ENCODE assay signal across 8 cellular contexts in the genomic region with DNA sequence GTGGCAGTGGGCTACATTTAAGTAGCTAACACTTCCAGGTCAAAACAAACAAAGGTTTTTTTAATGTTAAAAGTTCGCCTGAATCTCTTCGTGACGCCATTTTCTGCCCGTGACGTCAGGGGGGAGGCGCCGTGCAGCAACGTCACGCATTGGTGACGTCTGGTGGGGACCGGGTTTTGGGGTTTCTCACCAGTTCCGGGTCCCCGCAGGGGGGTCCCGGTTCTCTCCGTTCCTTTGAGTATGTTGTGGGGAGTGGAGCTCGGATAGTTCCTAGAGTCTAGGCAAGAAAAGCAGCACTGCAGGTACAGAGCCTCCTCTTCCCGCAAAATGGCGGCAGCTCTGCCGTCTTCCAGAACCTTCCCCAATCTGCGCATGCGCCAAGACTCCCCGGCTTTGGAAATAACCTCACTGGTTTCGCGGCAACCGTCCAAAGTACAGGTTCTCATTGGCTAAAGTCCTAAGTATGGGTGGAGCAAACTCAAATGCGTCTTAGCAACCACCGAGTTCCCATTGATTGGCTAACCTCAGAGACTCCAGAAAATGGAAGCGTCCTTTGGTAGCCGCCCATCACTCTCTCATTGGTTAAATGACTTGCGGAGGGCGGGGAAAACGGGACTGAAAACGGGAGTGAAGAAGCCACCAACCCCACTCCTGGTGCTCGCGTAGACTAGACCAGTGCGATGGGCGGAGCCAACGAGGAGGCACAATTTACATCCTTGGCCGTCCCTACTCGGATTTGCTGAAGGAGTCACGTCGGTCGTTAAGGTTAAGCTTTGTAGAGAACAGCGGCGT. TPM values are rescaled to one million over a fixed set of nuclear protein-coding genes. Genes with fewer than 3 reads are reported as not detected.
DNase-seq lines count a peak whose midpoint lies in the region; ATAC-seq, FAIRE-seq and TF ChIP-seq lines count a peak whose summit lies in the region.

A gene (minus strand): TSS at position 341 of the 792 bp plus-strand sequence.

- H3K4me3 Mint-ChIP-seq in chondrocyte (ENCODE audit: unreplicated experiment): peak within 1 kb of the TSS; percentile 97

- no peaks in the 10 kb centered on the region for H3K27me3 Mint-ChIP-seq in chondrocyte (ENCODE audit: low read depth)

- peaks cover 23 to 26% of the 10 kb centered on the region in 2 donors for H3K36me3 ChIP-seq in kidney (ENCODE audit: control insufficient read depth in 1 of 2, insufficient read depth in 2 of 2, low read length in 2 of 2)

- peak within 1 kb of the TSS; percentile 100 for H3K9ac ChIP-seq in kidney (ENCODE audit: low read length in 2 of 2)

- intact Hi-C loops in kidney (cut with DNase I): no loop called here

- H3K4me1 Mint-ChIP-seq in chondrocyte (ENCODE audit: low read depth): peaks cover 30% of the 10 kb centered on the region

- peak within 1 kb of the TSS; percentile 100 for H3K27ac Mint-ChIP-seq in chondrocyte (ENCODE audit: unreplicated experiment)

- H3K9me3 ChIP-seq in kidney (ENCODE audit: control insufficient read depth in 1 of 2, low read length in 2 of 2): no peaks in the 10 kb centered on the region

- peak within 1 kb of the TSS; percentile 98 to 99 for H3K27ac ChIP-seq in kidney (ENCODE audit: low read depth in 2 of 2, low read length in 2 of 2)

- peaks cover 3 to 10% of the 10 kb centered on the region in 2 donors for H3K4me1 ChIP-seq in kidney (ENCODE audit: control insufficient read depth in 1 of 2, insufficient read depth in 1 of 2, low read depth in 1 of 2, low read length in 2 of 2)

- H3K4me3 ChIP-seq in kidney (ENCODE audit: low read length in 2 of 2): peak within 1 kb of the TSS; percentile 94 to 99

- peak; percentile 8 for TF ChIP-seq CTCF in chondrocyte (IDR thresholded peaks at IDR 0.05)
- TF ChIP-seq CTCF in kidney (IDR thresholded peaks at IDR 0.05; ENCODE audit: borderline replicate concordance, extremely low read depth, insufficient read depth): no peak

- peak; percentile 81 for TF ChIP-seq POLR2A in GM19193 (IDR thresholded peaks at IDR 0.05; ENCODE audit: extremely low read depth, insufficient read depth, insufficient read length)

- peak; percentile 90 for ATAC-seq in HG03439 (IDR thresholded peaks at IDR 0.05; ENCODE audit: unreplicated experiment)

- no peaks in the 10 kb centered on the region for H3K9me3 Mint-ChIP-seq in chondrocyte (ENCODE audit: low read depth)

- DNase-seq in AG20443 (ENCODE audit: low spot score): peak; percentile 95
- peak; percentile 99 for DNase-seq in NCI-H510A treated with DMSO at 0.1 percent for 48 hours (lab: John Stamatoyannopoulos, UW)
- peak; percentile 99 to 100 for DNase-seq in activated CD4-positive, alpha-beta T cell treated with anti-CD3 and anti-CD28 coated beads for 24 hours (ENCODE audit: low read depth in 2 of 2)
- peak; percentile 99 for DNase-seq in chondrocyte (ENCODE audit: low spot score)
- DNase-seq in kidney: peak; percentile 100
- DNase-seq in stimulated activated CD4-positive, alpha-beta T cell treated with anti-CD3 and anti-CD28 coated beads, Interleukin-15, amount 100 ng/mL, for 24 hours: peak; percentile 100

- peaks cover 14% of the 10 kb centered on the region for H3K36me3 Mint-ChIP-seq in chondrocyte (ENCODE audit: low read depth)

- FAIRE-seq in kidney (lab: Jason Lieb, UNC): peak; percentile 98

RNA-seq across cellular contexts. Expression of the gene that starts here (rescaled TPM):
- total RNA-seq in chondrocyte (51.3 to 72.0 TPM (median 53.1 TPM) in 3 replicates), kidney (93.6 TPM)
- 44.8 TPM for polyA plus RNA-seq in kidney (ENCODE audit: insufficient read depth, low read depth, low replicate concordance)

Comparison
In these comparisons a context has a peak if more than half of its experiments do, and no peak if none do; other contexts are left out.
1. Peak in every context shown above with its lines: DNase-seq, ATAC-seq, H3K4me3 ChIP-seq and H3K27ac ChIP-seq.